Comparison of ENCODE assay signal across 1 cellular context in genomic region chr5:146628950-146629349, GRCh38.
TF ChIP-seq lines count a peak whose summit lies in the region.

No MANE protein-coding gene starts in this region.

TF ChIP-seq in SK-N-SH treated with all-trans-retinoic acid at 6 μM for 48 hours, 23 proteins besides CTCF, POLR2A, EP300 and RAD21 (continued from another document):
- TF ChIP-seq TSHZ2 (CRISPR knock-in tag; IDR thresholded peaks at IDR 0.05) (peak; percentile 46; the same call in 1 of the 2 replicates), ZNF70 (CRISPR knock-in tag; IDR thresholded peaks at IDR 0.05) (no peak), ZNF8 (CRISPR knock-in tag; IDR thresholded peaks at IDR 0.05) (no peak), SNAI2 (CRISPR knock-in tag; IDR thresholded peaks at IDR 0.05) (peak; percentile 34; the same call in 1 of the 2 replicates), ISL1 (CRISPR knock-in tag; IDR thresholded peaks at IDR 0.05) (peak; percentile 79), ESRRG (CRISPR knock-in tag; IDR thresholded peaks at IDR 0.05) (no peak), RARB (CRISPR knock-in tag; IDR thresholded peaks at IDR 0.05) (no peak)
